ENCODE assay signal across 8 cellular contexts in genomic region chr19:51394045-51394836, GRCh38. TPM values are rescaled to one million over a fixed set of nuclear protein-coding genes. Genes with fewer than 3 reads are reported as not detected.
DNase-seq lines count a peak whose midpoint lies in the region; ATAC-seq and FAIRE-seq lines count a peak whose summit lies in the region.

No MANE protein-coding gene starts in this region.

- DNase-seq in Ammon's horn (ENCODE audit: low spot score) (peak; percentile 98), NOMO-1 treated with dmso at 0.1 percent for 144 hours (lab: John Stamatoyannopoulos, UW; ENCODE audit: unreplicated experiment) (peak; percentile 98), mesenteric fat pad (ENCODE audit: low spot score) (peak; percentile 93)
- DNase-seq in activated CD8-positive, alpha-beta memory T cell treated with anti-CD3 and anti-CD28 coated beads, Interleukin-2, amount 50 U/mL, for 1 hour (ENCODE audit: extremely low read depth), result peak; percentile 72
- DNase-seq in stimulated activated CD8-positive, alpha-beta memory T cell treated with anti-CD3 and anti-CD28 coated beads, Interleukin-15, amount 100 ng/mL, for 1 hour (ENCODE audit: low read depth), result peak; percentile 75

- peak; percentile 94 for FAIRE-seq in endometrium (lab: Jason Lieb, UNC)

- ATAC-seq in GM19043 (IDR thresholded peaks at IDR 0.05; ENCODE audit: low read depth, unreplicated experiment) (peak; percentile 75), HG03354 (IDR thresholded peaks at IDR 0.05; ENCODE audit: poor library complexity, severe bottlenecking, unreplicated experiment) (peak; percentile 88)

RNA-seq across cellular contexts. Expression of gene C19orf84, which starts 3.9 kb away (rescaled TPM):
- not detected for total RNA-seq in mesenteric fat pad

RNA-seq across cellular contexts. Expression of gene LIM2, which starts 6.5 kb away (rescaled TPM):
- total RNA-seq in mesenteric fat pad, result not detected

RNA-seq across cellular contexts. Expression of gene NKG7, which starts 21.8 kb away (rescaled TPM):
- 3.7 TPM for total RNA-seq in mesenteric fat pad

RNA-seq across cellular contexts. Expression of gene SIGLEC10, which starts 23.2 kb away (rescaled TPM):
- 5.2 TPM for total RNA-seq in mesenteric fat pad

RNA-seq across cellular contexts. Expression of gene CLDND2, which starts 25.4 kb away (rescaled TPM):
- total RNA-seq in mesenteric fat pad, result 4.4 TPM

Comparison
In these comparisons a context has a peak if more than half of its experiments do, and no peak if none do; other contexts are left out.
1. Peak in every context shown above with its lines: DNase-seq and ATAC-seq.